13 cellular contexts compared by ENCODE assay signal in the genomic region with DNA sequence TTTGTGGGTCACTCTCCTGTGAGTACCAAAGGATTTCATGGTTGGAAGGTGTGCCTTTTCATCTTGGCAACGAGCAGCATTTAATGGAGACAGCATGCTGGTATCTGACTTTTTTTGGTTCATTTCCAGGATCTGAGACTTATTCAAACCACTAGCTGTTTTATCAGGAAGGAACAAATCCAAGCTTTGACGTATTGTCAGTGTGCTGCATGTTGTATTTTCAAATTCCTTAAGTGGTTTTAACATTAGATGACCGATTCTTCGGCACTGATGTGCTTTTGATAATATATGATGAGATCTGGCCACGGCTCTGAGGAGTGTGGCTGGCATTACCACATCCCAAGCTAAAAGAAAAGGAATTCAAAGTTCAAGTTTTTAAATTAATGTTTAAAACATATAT. TPM values are rescaled to one million over a fixed set of nuclear protein-coding genes. Genes with fewer than 3 reads are reported as not detected.
DNase-seq lines count a peak whose midpoint lies in the region; FAIRE-seq and TF ChIP-seq lines count a peak whose summit lies in the region.
"Had no signal": no experiment of that assay in that cellular context is flagged by ENCODE, and none has a peak within 500 bp of the region (broad histone marks: within the 10 kb centered on the region; RNA-seq: fewer than 3 reads in every experiment).

No MANE protein-coding gene starts in this region.

- H3K36me3 ChIP-seq in mammary epithelial cell (ENCODE audit: insufficient read depth, low read length) (peaks cover 4% of the 10 kb centered on the region), small intestine (ENCODE audit: control insufficient read depth in 2 of 2, insufficient read depth in 2 of 2, low read length in 2 of 2) (peaks cover 0 to 5% of the 10 kb centered on the region in 2 donors)

- H3K4me2 ChIP-seq in mammary epithelial cell (ENCODE audit: insufficient read depth, low read depth, low read length): no peak overlapping the region

- H3K4me1 Mint-ChIP-seq in activated naive CD4-positive, alpha-beta T cell treated with anti-CD3 and anti-CD28 coated beads for 36 hours (ENCODE audit: low read depth): peaks cover 41% of the 10 kb centered on the region

- H3K27me3 ChIP-seq in mammary epithelial cell (ENCODE audit: insufficient read depth, low read length) (no peaks in the 10 kb centered on the region), small intestine (ENCODE audit: control insufficient read depth in 2 of 2, insufficient read depth in 2 of 2, low read length in 2 of 2) (no peaks in the 10 kb centered on the region)

- H3K9me3 ChIP-seq in mammary epithelial cell (replicated peaks; ENCODE audit: insufficient read depth, low read length) (no peaks in the 10 kb centered on the region), small intestine (ENCODE audit: control insufficient read depth, low read depth) (no peaks in the 10 kb centered on the region)

- 56% methylated on average over 5 of the region's 5 CpGs for WGBS in mammary epithelial cell (ENCODE audit: low coverage, missing lambda C conversion rate)
- WGBS in small intestine, 3 donors: 59 to 65% (median 65%) methylated on average over 5 of the region's 5 CpGs

- peaks cover 13% of the 10 kb centered on the region for H3K36me3 Mint-ChIP-seq in activated naive CD4-positive, alpha-beta T cell treated with anti-CD3 and anti-CD28 coated beads for 36 hours (ENCODE audit: low read depth)

- H3K4me3 ChIP-seq in mammary epithelial cell (replicated peaks in 1 of 3; ENCODE audit: insufficient read depth in 1 of 3, low read depth in 2 of 3, low read length in 3 of 3): no peak overlapping the region
- H3K4me3 ChIP-seq in small intestine (ENCODE audit: low read depth in 1 of 2, low read length in 2 of 2): no peak overlapping the region

- DNase-seq in HS-5 (ENCODE audit: low read depth) (peak; percentile 22), mammary epithelial cell (no peak), hepatic stellate cell (ENCODE audit: low spot score) (peak; percentile 57), stromal cell of bone marrow (ENCODE audit: low read depth) (peak; percentile 54), NCI-H748 treated with DMSO at 0.1 percent for 48 hours (lab: John Stamatoyannopoulos, UW) (no peak), anterior cingulate cortex (lab: John Stamatoyannopoulos, UW) (no peak), small intestine (no peak)
- no peak for DNase-seq in activated naive CD4-positive, alpha-beta T cell treated with anti-CD3 and anti-CD28 coated beads for 36 hours
- DNase-seq: CD4-positive, alpha-beta T cell; foreskin melanocyte had no signal

- H2AFZ ChIP-seq in mammary epithelial cell (ENCODE audit: low read depth, low read length): no peak overlapping the region

- H3K9me3 Mint-ChIP-seq in activated naive CD4-positive, alpha-beta T cell treated with anti-CD3 and anti-CD28 coated beads for 36 hours: no peaks in the 10 kb centered on the region
- H3K9me3 Mint-ChIP-seq: CD4-positive, alpha-beta T cell; T-helper 2 cell treated with Interferon-gamma antibody and Interleukin-4, amounts not matched to agents 5 μg/mL and 100 μg/mL, for 36 hours had no signal

- H3K9ac ChIP-seq in mammary epithelial cell (ENCODE audit: insufficient read depth, low read length): no peak overlapping the region

- H3K4me1 ChIP-seq in mammary epithelial cell (ENCODE audit: insufficient read depth, low read length) (peaks cover 23% of the 10 kb centered on the region), small intestine (ENCODE audit: control insufficient read depth in 2 of 2, insufficient read depth in 1 of 2, low read depth in 1 of 2, low read length in 1 of 2) (peaks cover 4% of the 10 kb centered on the region in 2 donors)

- intact Hi-C loops in mammary epithelial cell (cut with micrococcal nuclease): no loop called here
- intact Hi-C loops in activated naive CD4-positive, alpha-beta T cell treated with anti-CD3 and anti-CD28 coated beads for 36 hours (cut with micrococcal nuclease): no loop called here

- FAIRE-seq in small intestine (lab: Jason Lieb, UNC): no peak

- no peaks in the 10 kb centered on the region for H4K20me1 ChIP-seq in mammary epithelial cell (ENCODE audit: insufficient read depth, low read length)

- dilution Hi-C loops in mammary epithelial cell (cut with HindIII; ENCODE audit: low sequenced_read_pairs): no loop called here

- H3K27ac Mint-ChIP-seq in activated naive CD4-positive, alpha-beta T cell treated with anti-CD3 and anti-CD28 coated beads for 36 hours: no peak overlapping the region
- H3K27ac Mint-ChIP-seq: CD4-positive, alpha-beta T cell; T-helper 2 cell treated with Interferon-gamma antibody and Interleukin-4, amounts not matched to agents 5 μg/mL and 100 μg/mL, for 36 hours had no signal

- BruUV-seq in mammary epithelial cell (replicated peaks; lab: Mats Ljungman, UMichigan): TSS peak; percentile 42

- H3K27me3 Mint-ChIP-seq in activated naive CD4-positive, alpha-beta T cell treated with anti-CD3 and anti-CD28 coated beads for 36 hours (ENCODE audit: low read depth): no peaks in the 10 kb centered on the region
- H3K27me3 Mint-ChIP-seq: brain; CD4-positive, alpha-beta T cell had no signal

- TF ChIP-seq CTCF in mammary epithelial cell (conservative IDR thresholded peaks at IDR 0.05 in 1 of 2, IDR thresholded peaks at IDR 0.05 in 1 of 2; ENCODE audit: extremely low read depth in 1 of 2, insufficient read depth in 1 of 2, low read depth in 1 of 2, low read length in 2 of 2): no peak

- peaks cover 82% of the 10 kb centered on the region for H3K79me2 ChIP-seq in mammary epithelial cell (ENCODE audit: insufficient read depth, low read length)

- H3K4me3 Mint-ChIP-seq in activated naive CD4-positive, alpha-beta T cell treated with anti-CD3 and anti-CD28 coated beads for 36 hours: no peak overlapping the region
- H3K4me3 Mint-ChIP-seq: CD4-positive, alpha-beta T cell; T-helper 2 cell treated with Interferon-gamma antibody and Interleukin-4, amounts not matched to agents 5 μg/mL and 100 μg/mL, for 36 hours had no signal

- in situ Hi-C loops in mammary epithelial cell (cut with MboI; ENCODE audit: low sequenced_read_pairs in 2 of 2): loop anchor here in 1 of 2 donors (25.0 kb wide), 1 partner anchor 817 kb away; no protein-coding TSS in a partner anchor

- H3K27ac ChIP-seq in mammary epithelial cell (ENCODE audit: insufficient read depth, low read depth, low read length) (peak overlapping the region; percentile 38), small intestine (ENCODE audit: low read depth in 1 of 2, low read length in 1 of 2) (no peak overlapping the region)

- CTCF ChIA-PET in mammary epithelial cell (lab: Charles Lee; ENCODE audit: low non-redundant PET): no interaction called here
- CTCF ChIA-PET in activated naive CD4-positive, alpha-beta T cell treated with anti-CD3 and anti-CD28 coated beads for 36 hours (lab: Charles Lee): interaction anchor here (1.3 to 2.1 kb wide), 2 partner anchors 7 to 39 kb away, joined by 4 to 8 read pairs; no protein-coding TSS in a partner anchor

RNA-seq across cellular contexts. Expression of a gene that starts 6.4 kb away (rescaled TPM):
- 10 to 100 TPM; 15.7 to 26.7 TPM for total RNA-seq in mammary epithelial cell
- polyA plus RNA-seq in mammary epithelial cell (13.3 TPM), small intestine (10 to 100 TPM; 17.5 to 40.5 (median 24.0) TPM)
- polyA minus RNA-seq in mammary epithelial cell: 3.8 TPM
- 10 to 100 TPM; 16.7 to 18.4 TPM for total RNA-seq in activated naive CD4-positive, alpha-beta T cell treated with anti-CD3 and anti-CD28 coated beads for 36 hours

RNA-seq across cellular contexts. Expression of a gene that starts 48.3 kb away (rescaled TPM):
- total RNA-seq in mammary epithelial cell: not detected
- polyA plus RNA-seq in mammary epithelial cell (0.05 TPM), small intestine (1 to 10 TPM in 2 of 3 donors, under 1 TPM in 1; 0.21 to 3.1 (median 2.7) TPM)
- polyA minus RNA-seq in mammary epithelial cell: not detected
- not detected for total RNA-seq in activated naive CD4-positive, alpha-beta T cell treated with anti-CD3 and anti-CD28 coated beads for 36 hours
- total RNA-seq: activated CD8-positive, alpha-beta memory T cell treated with anti-CD3 and anti-CD28 coated beads for 36 hours; CD4-positive, alpha-beta T cell had no signal

RNA-seq across cellular contexts. Expression of a gene that starts 54.1 kb away (rescaled TPM):
- 10 to 100 TPM in 1 of 2 donors, 1 to 10 TPM in 1; 5.0 to 16.1 TPM for total RNA-seq in mammary epithelial cell
- 14.6 TPM for polyA plus RNA-seq in mammary epithelial cell
- polyA minus RNA-seq in mammary epithelial cell: 22.4 TPM
- total RNA-seq in activated naive CD4-positive, alpha-beta T cell treated with anti-CD3 and anti-CD28 coated beads for 36 hours: 10 to 100 TPM; 10.7 to 10.8 TPM
- polyA plus RNA-seq in small intestine: 1 to 10 TPM; 7.1 to 8.7 (median 8.1) TPM

Comparison
In these comparisons a context has a peak if more than half of its experiments do, and no peak if none do; other contexts are left out.
1. DNase-seq: peak in HS-5 (single experiment), hepatic stellate cell (single experiment) and stromal cell of bone marrow (single experiment); none in mammary epithelial cell (single experiment), NCI-H748 treated with DMSO at 0.1 percent for 48 hours (single experiment), activated naive CD4-positive, alpha-beta T cell treated with anti-CD3 and anti-CD28 coated beads for 36 hours (single experiment), anterior cingulate cortex (0 of 58) and small intestine (single experiment).